In the genomic region with DNA sequence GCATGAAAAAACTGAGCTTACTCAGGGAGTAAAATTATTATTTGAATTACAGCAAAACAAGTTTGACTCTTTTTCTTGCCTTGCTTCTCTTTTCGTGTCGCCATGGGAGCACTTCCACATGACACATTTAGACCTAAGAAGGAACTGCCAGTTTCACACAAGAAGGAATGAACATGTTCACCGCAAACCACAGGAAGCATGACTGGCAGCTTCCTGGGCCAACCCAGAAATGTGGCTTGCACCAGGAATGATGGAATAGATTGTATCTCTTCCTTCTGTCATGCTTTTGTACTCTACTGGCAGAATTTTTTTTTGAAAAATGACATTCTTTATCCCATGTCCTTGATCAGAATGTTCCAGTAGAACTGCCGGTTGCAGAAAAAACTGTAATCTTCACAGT, we compare ENCODE assay signal across 8 cellular contexts. TPM values are rescaled to one million over a fixed set of nuclear protein-coding genes. Genes with fewer than 3 reads are reported as not detected.
A peak's percentile ranks its signal among the peaks of the same experiment; 100 is the strongest.
DNase-seq lines count a peak whose midpoint lies in the region; ATAC-seq, FAIRE-seq and TF ChIP-seq lines count a peak whose summit lies in the region.

No MANE protein-coding gene starts in this region.

- no peaks in the 10 kb centered on the region for H3K27me3 ChIP-seq in CD8-positive, alpha-beta T cell (ENCODE audit: insufficient read depth, low read length)
- H3K27me3 ChIP-seq in small intestine (ENCODE audit: control insufficient read depth in 2 of 2, insufficient read depth in 2 of 2, low read length in 2 of 2), result no peaks in the 10 kb centered on the region

- no peak for TF ChIP-seq CTCF in CD8-positive, alpha-beta T cell (IDR thresholded peaks at IDR 0.05)

- 51 to 85% (median 67%) methylated on average over 4 of the region's 4 CpGs for WGBS in small intestine, 3 donors

- no peak overlapping the region for H3K27ac ChIP-seq in CD8-positive, alpha-beta T cell (ENCODE audit: low read depth, low read length)
- H3K27ac ChIP-seq in small intestine (ENCODE audit: low read depth in 1 of 2, low read length in 1 of 2), result no peak overlapping the region

- no peaks in the 10 kb centered on the region for H3K36me3 Mint-ChIP-seq in CD8-positive, alpha-beta T cell
- no peaks in the 10 kb centered on the region for H3K36me3 Mint-ChIP-seq in activated T-helper 1 cell treated with anti-CD3 and anti-CD28 coated beads, Interleukin-12 subunit alpha, Interleukin-12 subunit beta, Interleukin-2, Interleukin-4 antibody, amounts not matched to agents 30 ng/mL and 10 ng/mL and 1 ng/mL, durations not matched to agents 14 hours and 24 hours and 36 hours (ENCODE audit: low read depth)

- intact Hi-C loops in CD8-positive, alpha-beta T cell (cut with DNase I, micrococcal nuclease), result no loop called here
- intact Hi-C loops in activated T-helper 1 cell treated with anti-CD3 and anti-CD28 coated beads, Interleukin-12 subunit alpha, Interleukin-12 subunit beta, Interleukin-2, Interleukin-4 antibody, amounts not matched to agents 30 ng/mL and 10 ng/mL and 1 ng/mL, durations not matched to agents 14 hours and 24 hours and 36 hours (cut with micrococcal nuclease), result no loop called here
- intact Hi-C loops in Right ventricle myocardium inferior (cut with DNase I), result no loop called here

- peak; percentile 48 for ATAC-seq in CD8-positive, alpha-beta T cell
- peak; percentile 48 for ATAC-seq in Right ventricle myocardium inferior

- no peaks in the 10 kb centered on the region for H3K36me3 ChIP-seq in CD8-positive, alpha-beta T cell (ENCODE audit: insufficient read depth, low read length)
- no peaks in the 10 kb centered on the region for H3K36me3 ChIP-seq in small intestine (ENCODE audit: control insufficient read depth in 2 of 2, insufficient read depth in 2 of 2, low read length in 2 of 2)

- no peaks in the 10 kb centered on the region for H3K27me3 Mint-ChIP-seq in CD8-positive, alpha-beta T cell (ENCODE audit: low read depth)
- H3K27me3 Mint-ChIP-seq in activated T-helper 1 cell treated with anti-CD3 and anti-CD28 coated beads, Interleukin-12 subunit alpha, Interleukin-12 subunit beta, Interleukin-2, Interleukin-4 antibody, amounts not matched to agents 30 ng/mL and 10 ng/mL and 1 ng/mL, durations not matched to agents 14 hours and 24 hours and 36 hours (ENCODE audit: insufficient read depth), result peaks cover 9% of the 10 kb centered on the region

- H3K4me1 Mint-ChIP-seq in CD8-positive, alpha-beta T cell (ENCODE audit: low read depth), result peaks cover 14% of the 10 kb centered on the region
- peaks cover 22% of the 10 kb centered on the region for H3K4me1 Mint-ChIP-seq in activated T-helper 1 cell treated with anti-CD3 and anti-CD28 coated beads, Interleukin-12 subunit alpha, Interleukin-12 subunit beta, Interleukin-2, Interleukin-4 antibody, amounts not matched to agents 30 ng/mL and 10 ng/mL and 1 ng/mL, durations not matched to agents 14 hours and 24 hours and 36 hours (ENCODE audit: low read depth)

- CTCF ChIA-PET in CD8-positive, alpha-beta T cell (lab: Charles Lee), result no interaction called here

- no peaks in the 10 kb centered on the region for H3K9me3 Mint-ChIP-seq in CD8-positive, alpha-beta T cell
- no peaks in the 10 kb centered on the region for H3K9me3 Mint-ChIP-seq in activated T-helper 1 cell treated with anti-CD3 and anti-CD28 coated beads, Interleukin-12 subunit alpha, Interleukin-12 subunit beta, Interleukin-2, Interleukin-4 antibody, amounts not matched to agents 30 ng/mL and 10 ng/mL and 1 ng/mL, durations not matched to agents 14 hours and 24 hours and 36 hours

- H3K4me3 Mint-ChIP-seq in CD8-positive, alpha-beta T cell, result no peak overlapping the region
- H3K4me3 Mint-ChIP-seq in activated T-helper 1 cell treated with anti-CD3 and anti-CD28 coated beads, Interleukin-12 subunit alpha, Interleukin-12 subunit beta, Interleukin-2, Interleukin-4 antibody, amounts not matched to agents 30 ng/mL and 10 ng/mL and 1 ng/mL, durations not matched to agents 14 hours and 24 hours and 36 hours, result no peak overlapping the region

- H3K4me1 ChIP-seq in CD8-positive, alpha-beta T cell (ENCODE audit: insufficient read depth, low read length), result peaks cover 11% of the 10 kb centered on the region
- H3K4me1 ChIP-seq in small intestine (ENCODE audit: control insufficient read depth in 2 of 2, insufficient read depth in 1 of 2, low read depth in 1 of 2, low read length in 1 of 2), result no peaks in the 10 kb centered on the region

- POLR2A ChIA-PET in CD8-positive, alpha-beta T cell (lab: Charles Lee), result no interaction called here

- DNase-seq in CD8-positive, alpha-beta T cell, result peak in 4 of 7 experiments; percentile 7 to 53 (median 25)
- peak; percentile 23 for DNase-seq in NCI-H69 (lab: John Stamatoyannopoulos, UW)
- peak; percentile 6 for DNase-seq in activated T-helper 1 cell treated with anti-CD3 and anti-CD28 coated beads, Interleukin-12 subunit alpha, Interleukin-12 subunit beta, Interleukin-2, Interleukin-4 antibody, amounts not matched to agents 30 ng/mL and 10 ng/mL and 1 ng/mL, durations not matched to agents 14 hours and 24 hours and 36 hours (ENCODE audit: low spot score)
- DNase-seq in Right ventricle myocardium inferior (ENCODE audit: missing footprints), result peak; percentile 78
- DNase-seq in stimulated activated CD4-positive, alpha-beta T cell treated with anti-CD3 and anti-CD28 coated beads, Interleukin-12 subunit alpha, Interleukin-12 subunit beta, amount 100 ng/mL, for 4 hours, result peak; percentile 2
- DNase-seq in frontal cortex (ENCODE audit: low spot score in 2 of 2), result no peak
- no peak for DNase-seq in NCI-H2171 treated with DMSO at 0.1 percent for 48 hours (lab: John Stamatoyannopoulos, UW)
- DNase-seq in small intestine, result no peak

- no peak overlapping the region for H3K27ac Mint-ChIP-seq in CD8-positive, alpha-beta T cell
- no peak overlapping the region for H3K27ac Mint-ChIP-seq in activated T-helper 1 cell treated with anti-CD3 and anti-CD28 coated beads, Interleukin-12 subunit alpha, Interleukin-12 subunit beta, Interleukin-2, Interleukin-4 antibody, amounts not matched to agents 30 ng/mL and 10 ng/mL and 1 ng/mL, durations not matched to agents 14 hours and 24 hours and 36 hours

- FAIRE-seq in frontal cortex (lab: Jason Lieb, UNC) (no peak), small intestine (lab: Jason Lieb, UNC) (no peak)

- no peak overlapping the region for H3K4me3 ChIP-seq in CD8-positive, alpha-beta T cell (ENCODE audit: low read depth, low read length)
- no peak overlapping the region for H3K4me3 ChIP-seq in small intestine (ENCODE audit: low read depth in 1 of 2, low read length in 2 of 2)

- no peaks in the 10 kb centered on the region for H3K9me3 ChIP-seq in CD8-positive, alpha-beta T cell (ENCODE audit: low read length)
- H3K9me3 ChIP-seq in small intestine (ENCODE audit: control insufficient read depth, low read depth), result no peaks in the 10 kb centered on the region

RNA-seq across cellular contexts. Expression of gene MAN2A1, which starts 32.9 kb away (rescaled TPM):
- total RNA-seq in CD8-positive, alpha-beta T cell, result 10 to 100 TPM; 57.6 to 60.8 TPM
- 35.0 and 38.8 TPM in 2 replicates for total RNA-seq in activated T-helper 1 cell treated with anti-CD3 and anti-CD28 coated beads, Interleukin-12 subunit alpha, Interleukin-12 subunit beta, Interleukin-2, Interleukin-4 antibody, amounts not matched to agents 30 ng/mL and 10 ng/mL and 1 ng/mL, durations not matched to agents 14 hours and 24 hours and 36 hours
- 13.7 TPM for total RNA-seq in Right ventricle myocardium inferior
- total RNA-seq in frontal cortex, result 74.6 TPM
- 10 to 100 TPM; 16.3 to 26.2 (median 17.3) TPM for polyA plus RNA-seq in small intestine

Comparison
In these comparisons a context has a peak if more than half of its experiments do, and no peak if none do; other contexts are left out.
1. DNase-seq: peak in CD8-positive, alpha-beta T cell (4 of 7), NCI-H69 (single experiment), activated T-helper 1 cell treated with anti-CD3 and anti-CD28 coated beads, Interleukin-12 subunit alpha, Interleukin-12 subunit beta, Interleukin-2, Interleukin-4 antibody, amounts not matched to agents 30 ng/mL and 10 ng/mL and 1 ng/mL, durations not matched to agents 14 hours and 24 hours and 36 hours (single experiment), Right ventricle myocardium inferior (single experiment) and stimulated activated CD4-positive, alpha-beta T cell treated with anti-CD3 and anti-CD28 coated beads, Interleukin-12 subunit alpha, Interleukin-12 subunit beta, amount 100 ng/mL, for 4 hours (single experiment); none in frontal cortex (0 of 2), NCI-H2171 treated with DMSO at 0.1 percent for 48 hours (single experiment) and small intestine (single experiment).